In genomic region chr10:100183482-100183881, GRCh38 we compare ENCODE assay signal across 9 cellular contexts. TPM values are rescaled to one million over a fixed set of nuclear protein-coding genes. Genes with fewer than 3 reads are reported as not detected.
DNase-seq lines count a peak whose midpoint lies in the region; ATAC-seq and TF ChIP-seq lines count a peak whose summit lies in the region.
"Had no signal": no experiment of that assay in that cellular context is flagged by ENCODE, and none has a peak within 500 bp of the region (broad histone marks: within the 10 kb centered on the region; RNA-seq: fewer than 3 reads in every experiment).

No MANE protein-coding gene starts in this region.

- BruUV-seq in Calu3 (replicated peaks; lab: Mats Ljungman, UMichigan), result no TSS peak

- H3K9me3 ChIP-seq in mucosa of descending colon, result no peaks in the 10 kb centered on the region

- no peak overlapping the region for H3K27ac Mint-ChIP-seq in Calu3 (ENCODE audit: unreplicated experiment)
- peak overlapping the region; percentile 91 for H3K27ac Mint-ChIP-seq in activated T-helper 17 cell treated with anti-CD3 and anti-CD28 coated beads, Interleukin-2, amount 50 U/mL, for 72 hours
- no peak overlapping the region for H3K27ac Mint-ChIP-seq in GM23338
- no peak overlapping the region for H3K27ac Mint-ChIP-seq in activated CD4-positive, alpha-beta T cell treated with anti-CD3 and anti-CD28 coated beads, Interleukin-2, amount 10 ng/mL, durations not matched to agents 7 days and 5 days
- H3K27ac Mint-ChIP-seq: mesothelial cell of epicardium had no signal

- H3K4me1 Mint-ChIP-seq in Calu3 (ENCODE audit: low read depth, unreplicated experiment), result peaks cover 18% of the 10 kb centered on the region
- H3K4me1 Mint-ChIP-seq in activated T-helper 17 cell treated with anti-CD3 and anti-CD28 coated beads, Interleukin-2, amount 50 U/mL, for 72 hours, result peaks cover 45% of the 10 kb centered on the region
- H3K4me1 Mint-ChIP-seq in GM23338, result peaks cover 12% of the 10 kb centered on the region; the same call in 2 of the 3 replicates
- H3K4me1 Mint-ChIP-seq in activated CD4-positive, alpha-beta T cell treated with anti-CD3 and anti-CD28 coated beads, Interleukin-2, amount 10 ng/mL, durations not matched to agents 7 days and 5 days, result peaks cover 58% of the 10 kb centered on the region

- H3K27ac ChIP-seq in GM23338 (ENCODE audit: low read depth), result no peak overlapping the region

- H3K79me2 ChIP-seq in GM23338 (replicated peaks; ENCODE audit: insufficient read depth), result peaks cover 35% of the 10 kb centered on the region

- no peaks in the 10 kb centered on the region for H3K9me2 ChIP-seq in GM23338 (ENCODE audit: insufficient read depth)

- intact Hi-C loops in Calu3 (cut with micrococcal nuclease; ENCODE audit: unreplicated experiment) (no loop called here), mucosa of descending colon (cut with DNase I, micrococcal nuclease) (loop anchor here in 1 of 2 donors (10.0 kb wide), 1 partner anchor 249 kb away; no protein-coding TSS in a partner anchor)

- H3K36me3 ChIP-seq in mucosa of descending colon (ENCODE audit: low read depth) (no peaks in the 10 kb centered on the region), GM23338 (ENCODE audit: insufficient read depth) (0 out of 2 replicates have a peak, but pooled peaks cover 3% of the 10 kb centered on the region)

- H3K9me3 Mint-ChIP-seq in Calu3 (ENCODE audit: low read depth, unreplicated experiment), result no peaks in the 10 kb centered on the region
- no peaks in the 10 kb centered on the region for H3K9me3 Mint-ChIP-seq in activated T-helper 17 cell treated with anti-CD3 and anti-CD28 coated beads, Interleukin-2, amount 50 U/mL, for 72 hours
- H3K9me3 Mint-ChIP-seq in GM23338, result peaks cover 9% of the 10 kb centered on the region; the same call in 2 of the 3 replicates
- no peaks in the 10 kb centered on the region for H3K9me3 Mint-ChIP-seq in activated CD4-positive, alpha-beta T cell treated with anti-CD3 and anti-CD28 coated beads, Interleukin-2, amount 10 ng/mL, durations not matched to agents 7 days and 5 days
- H3K9me3 Mint-ChIP-seq: mesothelial cell of epicardium had no signal

- H4K20me1 ChIP-seq in GM23338 (replicated peaks; ENCODE audit: insufficient read depth), result 0 out of 2 replicates have a peak, but pooled peaks cover 3% of the 10 kb centered on the region

- H3K36me3 Mint-ChIP-seq in Calu3 (ENCODE audit: insufficient read depth, unreplicated experiment) (peaks cover 27% of the 10 kb centered on the region), GM23338 (ENCODE audit: low read depth) (peaks cover 30% of the 10 kb centered on the region)
- peaks cover 79% of the 10 kb centered on the region for H3K36me3 Mint-ChIP-seq in activated T-helper 17 cell treated with anti-CD3 and anti-CD28 coated beads, Interleukin-2, amount 50 U/mL, for 72 hours (ENCODE audit: low read depth)
- peaks cover 36% of the 10 kb centered on the region for H3K36me3 Mint-ChIP-seq in activated CD4-positive, alpha-beta T cell treated with anti-CD3 and anti-CD28 coated beads, Interleukin-2, amount 10 ng/mL, durations not matched to agents 7 days and 5 days (ENCODE audit: low read depth)

- H2AFZ ChIP-seq in GM23338, result no peak overlapping the region

- no peak overlapping the region for H3K4me2 ChIP-seq in GM23338

- DNase-seq in Calu3 (peak; percentile 3), MV-4-11 (lab: John Stamatoyannopoulos, UW) (peak; percentile 95), mucosa of descending colon (peak in 1 of 3 donors; percentile 75), GM23338 (ENCODE audit: low spot score) (no peak)
- no peak for DNase-seq in activated CD8-positive, alpha-beta memory T cell treated with anti-CD3 and anti-CD28 coated beads for 24 hours
- no peak for DNase-seq in activated CD4-positive, alpha-beta T cell treated with anti-CD3 and anti-CD28 coated beads, Interleukin-2, amount 10 ng/mL, durations not matched to agents 7 days and 5 days

- TF ChIP-seq CTCF in Calu3 (IDR thresholded peaks at IDR 0.05; ENCODE audit: unreplicated experiment), result no peak
- TF ChIP-seq CTCF in mucosa of descending colon (IDR thresholded peaks at IDR 0.05), result no peak
- no peak for TF ChIP-seq CTCF in GM23338 (conservative IDR thresholded peaks at IDR 0.05; ENCODE audit: low read depth in 2 of 2)

- H3K4me3 Mint-ChIP-seq in Calu3 (ENCODE audit: low read depth, unreplicated experiment), result no peak overlapping the region
- H3K4me3 Mint-ChIP-seq in activated T-helper 17 cell treated with anti-CD3 and anti-CD28 coated beads, Interleukin-2, amount 50 U/mL, for 72 hours, result peak overlapping the region; percentile 91
- no peak overlapping the region for H3K4me3 Mint-ChIP-seq in GM23338
- no peak overlapping the region for H3K4me3 Mint-ChIP-seq in activated CD4-positive, alpha-beta T cell treated with anti-CD3 and anti-CD28 coated beads, Interleukin-2, amount 10 ng/mL, durations not matched to agents 7 days and 5 days
- H3K4me3 Mint-ChIP-seq: mesothelial cell of epicardium had no signal

- no peaks in the 10 kb centered on the region for H3K27me3 ChIP-seq in GM23338 (ENCODE audit: insufficient read depth)

- H3K27me3 Mint-ChIP-seq in Calu3 (ENCODE audit: unreplicated experiment) (no peaks in the 10 kb centered on the region), GM23338 (ENCODE audit: insufficient read depth, low read depth, poor library complexity) (peaks cover 8% of the 10 kb centered on the region)
- H3K27me3 Mint-ChIP-seq in activated T-helper 17 cell treated with anti-CD3 and anti-CD28 coated beads, Interleukin-2, amount 50 U/mL, for 72 hours, result no peaks in the 10 kb centered on the region
- no peaks in the 10 kb centered on the region for H3K27me3 Mint-ChIP-seq in activated CD4-positive, alpha-beta T cell treated with anti-CD3 and anti-CD28 coated beads, Interleukin-2, amount 10 ng/mL, durations not matched to agents 7 days and 5 days

- no peaks in the 10 kb centered on the region; the same call in 1 of the 2 replicates for H3F3A ChIP-seq in GM23338 (replicated peaks; ENCODE audit: low read depth)

- H3K4me1 ChIP-seq in mucosa of descending colon (ENCODE audit: low read depth), result peaks cover 37% of the 10 kb centered on the region
- 0 out of 2 replicates have a peak, but pooled peaks cover 6% of the 10 kb centered on the region for H3K4me1 ChIP-seq in GM23338 (ENCODE audit: insufficient read depth)

- CTCF ChIA-PET in Calu3 (lab: Charles Lee), result no interaction called here
- CTCF ChIA-PET in activated CD4-positive, alpha-beta T cell treated with anti-CD3 and anti-CD28 coated beads, Interleukin-2, amount 10 ng/mL, durations not matched to agents 7 days and 5 days (lab: Charles Lee), result interaction anchor here (0.6 kb wide), 1 partner anchor 33 kb away, joined by 3 read pairs; no protein-coding TSS in a partner anchor

- H3K4me3 ChIP-seq in mucosa of descending colon (no peak overlapping the region), GM23338 (no peak overlapping the region)

- POLR2A ChIA-PET in activated CD4-positive, alpha-beta T cell treated with anti-CD3 and anti-CD28 coated beads, Interleukin-2, amount 10 ng/mL, durations not matched to agents 7 days and 5 days (lab: Charles Lee), result no interaction called here

- ATAC-seq in activated T-helper 17 cell treated with anti-CD3 and anti-CD28 coated beads, Interleukin-2, amount 50 U/mL, for 72 hours (replicated peaks), result no peak
- ATAC-seq in mucosa of descending colon (peak; percentile 78), GM23338 (no peak), GM21786 (IDR thresholded peaks at IDR 0.05; ENCODE audit: unreplicated experiment) (no peak)

TF ChIP-seq in GM23338, 12 proteins besides CTCF, POLR2A, EP300 and RAD21 (continues in another document):
- TF ChIP-seq STAT1 (IDR thresholded peaks at IDR 0.05; ENCODE audit: unreplicated experiment) (no peak), EZH2phosphoT487 (IDR thresholded peaks at IDR 0.05; ENCODE audit: unreplicated experiment) (no peak)

RNA-seq across cellular contexts. Expression of gene ERLIN1, which starts 2.3 kb away (rescaled TPM):
- total RNA-seq in Calu3 (2022) (32.2 and 33.7 TPM in 2 replicates), mucosa of descending colon (10 to 100 TPM; 33.4 to 57.9 (median 48.3) TPM)
- 10 to 100 TPM; 12.1 to 19.1 TPM for total RNA-seq in activated T-helper 17 cell treated with anti-CD3 and anti-CD28 coated beads, Interleukin-2, amount 50 U/mL, for 72 hours
- 16.9 and 20.4 TPM in 2 replicates for total RNA-seq in GM23338 (2014; rRNA removed; shearing (Covaris generic))
- 5.8 and 7.2 TPM in 2 replicates for polyA plus RNA-seq in GM23338 (2016; fragmentation: Nextera tagmentation; extraction: Ambion mirVana)
- 10 to 100 TPM; 14.1 to 18.7 TPM for total RNA-seq in activated CD4-positive, alpha-beta T cell treated with anti-CD3 and anti-CD28 coated beads, Interleukin-2, amount 10 ng/mL, durations not matched to agents 7 days and 5 days

RNA-seq across cellular contexts. Expression of gene CHUK, which starts 45.9 kb away (rescaled TPM):
- total RNA-seq in Calu3 (2022) (14.5 and 15.3 TPM in 2 replicates), mucosa of descending colon (10 to 100 TPM; 18.2 to 21.4 (median 20.5) TPM)
- total RNA-seq in activated T-helper 17 cell treated with anti-CD3 and anti-CD28 coated beads, Interleukin-2, amount 50 U/mL, for 72 hours, result 10 to 100 TPM; 17.4 to 32.2 TPM
- 24.8 and 31.5 TPM in 2 replicates for total RNA-seq in GM23338 (2014; rRNA removed; shearing (Covaris generic))
- polyA plus RNA-seq in GM23338 (2016; fragmentation: Nextera tagmentation; extraction: Ambion mirVana), result 8.5 and 10.1 TPM in 2 replicates
- 10 to 100 TPM; 24.1 to 24.6 TPM for total RNA-seq in activated CD4-positive, alpha-beta T cell treated with anti-CD3 and anti-CD28 coated beads, Interleukin-2, amount 10 ng/mL, durations not matched to agents 7 days and 5 days

Comparison
In these comparisons a context has a peak if more than half of its experiments do, and no peak if none do; other contexts are left out.
1. DNase-seq: peak in Calu3 (single experiment) and MV-4-11 (single experiment); none in GM23338 (single experiment), activated CD8-positive, alpha-beta memory T cell treated with anti-CD3 and anti-CD28 coated beads for 24 hours (single experiment) and activated CD4-positive, alpha-beta T cell treated with anti-CD3 and anti-CD28 coated beads, Interleukin-2, amount 10 ng/mL, durations not matched to agents 7 days and 5 days (single experiment).